In the genomic region with DNA sequence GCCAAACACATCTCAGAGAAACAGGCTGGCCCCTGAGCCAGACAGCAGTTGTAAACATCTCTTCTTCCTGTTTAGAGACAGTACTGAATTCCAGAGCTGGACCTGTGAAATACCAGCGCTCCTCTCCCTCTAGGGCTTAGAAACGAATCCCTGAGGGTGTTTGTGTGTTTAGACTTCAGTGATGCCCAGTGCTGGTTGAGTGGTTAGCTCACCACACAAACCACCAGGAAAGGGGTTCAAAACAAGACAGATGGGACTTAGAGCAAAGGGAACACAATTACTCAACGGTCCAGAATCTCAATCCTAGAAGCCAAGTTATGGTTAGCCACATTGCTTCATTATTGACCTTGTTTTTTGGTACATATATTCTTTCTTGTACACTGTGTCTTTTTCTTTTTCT, we compare ENCODE assay signal across 1 cellular context.
A peak's percentile ranks its signal among the peaks of the same experiment; 100 is the strongest.
TF ChIP-seq lines count a peak whose summit lies in the region.

No MANE protein-coding gene starts in this region.

TF ChIP-seq in GM12878, 131 proteins besides CTCF, POLR2A, EP300 and RAD21 (continued from another document):
- TF ChIP-seq, protein P1, sequence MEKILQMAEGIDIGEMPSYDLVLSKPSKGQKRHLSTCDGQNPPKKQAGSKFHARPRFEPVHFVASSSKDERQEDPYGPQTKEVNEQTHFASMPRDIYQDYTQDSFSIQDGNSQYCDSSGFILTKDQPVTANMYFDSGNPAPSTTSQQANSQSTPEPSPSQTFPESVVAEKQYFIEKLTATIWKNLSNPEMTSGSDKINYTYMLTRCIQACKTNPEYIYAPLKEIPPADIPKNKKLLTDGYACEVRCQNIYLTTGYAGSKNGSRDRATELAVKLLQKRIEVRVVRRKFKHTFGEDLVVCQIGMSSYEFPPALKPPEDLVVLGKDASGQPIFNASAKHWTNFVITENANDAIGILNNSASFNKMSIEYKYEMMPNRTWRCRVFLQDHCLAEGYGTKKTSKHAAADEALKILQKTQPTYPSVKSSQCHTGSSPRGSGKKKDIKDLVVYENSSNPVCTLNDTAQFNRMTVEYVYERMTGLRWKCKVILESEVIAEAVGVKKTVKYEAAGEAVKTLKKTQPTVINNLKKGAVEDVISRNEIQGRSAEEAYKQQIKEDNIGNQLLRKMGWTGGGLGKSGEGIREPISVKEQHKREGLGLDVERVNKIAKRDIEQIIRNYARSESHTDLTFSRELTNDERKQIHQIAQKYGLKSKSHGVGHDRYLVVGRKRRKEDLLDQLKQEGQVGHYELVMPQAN (conservative IDR thresholded peaks at IDR 0.05) = no peak
- TF ChIP-seq SMARCA5 (IDR thresholded peaks at IDR 0.05) = no peak
- TF ChIP-seq, protein P2, sequence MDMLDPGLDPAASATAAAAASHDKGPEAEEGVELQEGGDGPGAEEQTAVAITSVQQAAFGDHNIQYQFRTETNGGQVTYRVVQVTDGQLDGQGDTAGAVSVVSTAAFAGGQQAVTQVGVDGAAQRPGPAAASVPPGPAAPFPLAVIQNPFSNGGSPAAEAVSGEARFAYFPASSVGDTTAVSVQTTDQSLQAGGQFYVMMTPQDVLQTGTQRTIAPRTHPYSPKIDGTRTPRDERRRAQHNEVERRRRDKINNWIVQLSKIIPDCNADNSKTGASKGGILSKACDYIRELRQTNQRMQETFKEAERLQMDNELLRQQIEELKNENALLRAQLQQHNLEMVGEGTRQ (IDR thresholded peaks at IDR 0.05; ENCODE audit: borderline replicate concordance, low read depth, low read length) = no peak
- TF ChIP-seq CBX3 (IDR thresholded peaks at IDR 0.05; ENCODE audit: borderline replicate concordance, low read depth) = no peak
- peak; percentile 28; the same call in 1 of the 2 replicates for TF ChIP-seq CREB1 (IDR thresholded peaks at IDR 0.05; ENCODE audit: low read depth)
- peak; percentile 71; the same call in 1 of the 2 replicates for TF ChIP-seq MTA3 (IDR thresholded peaks at IDR 0.05; ENCODE audit: borderline replicate concordance, low read length)
- peak; percentile 84 for TF ChIP-seq CBFB (IDR thresholded peaks at IDR 0.05; ENCODE audit: low read depth)
- TF ChIP-seq HCFC1 (IDR thresholded peaks at IDR 0.05; ENCODE audit: low read length) = no peak
- TF ChIP-seq SUZ12 (IDR thresholded peaks at IDR 0.05; ENCODE audit: unreplicated experiment) = no peak
- no peak for TF ChIP-seq PAX8 (IDR thresholded peaks at IDR 0.05)
- no peak for TF ChIP-seq SPI1 (IDR thresholded peaks at IDR 0.05; ENCODE audit: borderline replicate concordance, insufficient read depth, low read depth, low read length)
- TF ChIP-seq, protein P3, sequence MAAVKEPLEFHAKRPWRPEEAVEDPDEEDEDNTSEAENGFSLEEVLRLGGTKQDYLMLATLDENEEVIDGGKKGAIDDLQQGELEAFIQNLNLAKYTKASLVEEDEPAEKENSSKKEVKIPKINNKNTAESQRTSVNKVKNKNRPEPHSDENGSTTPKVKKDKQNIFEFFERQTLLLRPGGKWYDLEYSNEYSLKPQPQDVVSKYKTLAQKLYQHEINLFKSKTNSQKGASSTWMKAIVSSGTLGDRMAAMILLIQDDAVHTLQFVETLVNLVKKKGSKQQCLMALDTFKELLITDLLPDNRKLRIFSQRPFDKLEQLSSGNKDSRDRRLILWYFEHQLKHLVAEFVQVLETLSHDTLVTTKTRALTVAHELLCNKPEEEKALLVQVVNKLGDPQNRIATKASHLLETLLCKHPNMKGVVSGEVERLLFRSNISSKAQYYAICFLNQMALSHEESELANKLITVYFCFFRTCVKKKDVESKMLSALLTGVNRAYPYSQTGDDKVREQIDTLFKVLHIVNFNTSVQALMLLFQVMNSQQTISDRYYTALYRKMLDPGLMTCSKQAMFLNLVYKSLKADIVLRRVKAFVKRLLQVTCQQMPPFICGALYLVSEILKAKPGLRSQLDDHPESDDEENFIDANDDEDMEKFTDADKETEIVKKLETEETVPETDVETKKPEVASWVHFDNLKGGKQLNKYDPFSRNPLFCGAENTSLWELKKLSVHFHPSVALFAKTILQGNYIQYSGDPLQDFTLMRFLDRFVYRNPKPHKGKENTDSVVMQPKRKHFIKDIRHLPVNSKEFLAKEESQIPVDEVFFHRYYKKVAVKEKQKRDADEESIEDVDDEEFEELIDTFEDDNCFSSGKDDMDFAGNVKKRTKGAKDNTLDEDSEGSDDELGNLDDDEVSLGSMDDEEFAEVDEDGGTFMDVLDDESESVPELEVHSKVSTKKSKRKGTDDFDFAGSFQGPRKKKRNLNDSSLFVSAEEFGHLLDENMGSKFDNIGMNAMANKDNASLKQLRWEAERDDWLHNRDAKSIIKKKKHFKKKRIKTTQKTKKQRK (IDR thresholded peaks at IDR 0.05; ENCODE audit: low read depth, low read length) = no peak
- no peak for TF ChIP-seq LARP7 (IDR thresholded peaks at IDR 0.05)
- TF ChIP-seq ZNF384 (IDR thresholded peaks at IDR 0.05; ENCODE audit: borderline replicate concordance, low read depth, low read length) = no peak
- no peak for TF ChIP-seq ZNF274 (IDR thresholded peaks at IDR 0.05; ENCODE audit: insufficient read depth, insufficient read length)
- TF ChIP-seq ASH2L (IDR thresholded peaks at IDR 0.05; ENCODE audit: borderline replicate concordance, low read depth) = no peak
- TF ChIP-seq PAX5 (IDR thresholded peaks at IDR 0.05; ENCODE audit: borderline replicate concordance, low read depth, low read length) = peak; percentile 67; the same call in 1 of the 2 replicates
- no peak for TF ChIP-seq MXI1 (IDR thresholded peaks at IDR 0.05; ENCODE audit: low read depth, low read length)
- TF ChIP-seq, protein P4, sequence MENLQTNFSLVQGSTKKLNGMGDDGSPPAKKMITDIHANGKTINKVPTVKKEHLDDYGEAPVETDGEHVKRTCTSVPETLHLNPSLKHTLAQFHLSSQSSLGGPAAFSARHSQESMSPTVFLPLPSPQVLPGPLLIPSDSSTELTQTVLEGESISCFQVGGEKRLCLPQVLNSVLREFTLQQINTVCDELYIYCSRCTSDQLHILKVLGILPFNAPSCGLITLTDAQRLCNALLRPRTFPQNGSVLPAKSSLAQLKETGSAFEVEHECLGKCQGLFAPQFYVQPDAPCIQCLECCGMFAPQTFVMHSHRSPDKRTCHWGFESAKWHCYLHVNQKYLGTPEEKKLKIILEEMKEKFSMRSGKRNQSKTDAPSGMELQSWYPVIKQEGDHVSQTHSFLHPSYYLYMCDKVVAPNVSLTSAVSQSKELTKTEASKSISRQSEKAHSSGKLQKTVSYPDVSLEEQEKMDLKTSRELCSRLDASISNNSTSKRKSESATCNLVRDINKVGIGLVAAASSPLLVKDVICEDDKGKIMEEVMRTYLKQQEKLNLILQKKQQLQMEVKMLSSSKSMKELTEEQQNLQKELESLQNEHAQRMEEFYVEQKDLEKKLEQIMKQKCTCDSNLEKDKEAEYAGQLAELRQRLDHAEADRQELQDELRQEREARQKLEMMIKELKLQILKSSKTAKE (IDR thresholded peaks at IDR 0.05; ENCODE audit: low read depth, poor library complexity, severe bottlenecking) = peak; percentile 24
- no peak for TF ChIP-seq CHD1 (IDR thresholded peaks at IDR 0.05; ENCODE audit: low read depth, low read length)
- TF ChIP-seq CEBPB (IDR thresholded peaks at IDR 0.05; ENCODE audit: borderline replicate concordance in 1 of 2, low read depth in 2 of 2, low read length in 2 of 2) = peak in 1 of 2 experiments; percentile 71; a peak in 1 of 4 replicates
- TF ChIP-seq, protein P5, sequence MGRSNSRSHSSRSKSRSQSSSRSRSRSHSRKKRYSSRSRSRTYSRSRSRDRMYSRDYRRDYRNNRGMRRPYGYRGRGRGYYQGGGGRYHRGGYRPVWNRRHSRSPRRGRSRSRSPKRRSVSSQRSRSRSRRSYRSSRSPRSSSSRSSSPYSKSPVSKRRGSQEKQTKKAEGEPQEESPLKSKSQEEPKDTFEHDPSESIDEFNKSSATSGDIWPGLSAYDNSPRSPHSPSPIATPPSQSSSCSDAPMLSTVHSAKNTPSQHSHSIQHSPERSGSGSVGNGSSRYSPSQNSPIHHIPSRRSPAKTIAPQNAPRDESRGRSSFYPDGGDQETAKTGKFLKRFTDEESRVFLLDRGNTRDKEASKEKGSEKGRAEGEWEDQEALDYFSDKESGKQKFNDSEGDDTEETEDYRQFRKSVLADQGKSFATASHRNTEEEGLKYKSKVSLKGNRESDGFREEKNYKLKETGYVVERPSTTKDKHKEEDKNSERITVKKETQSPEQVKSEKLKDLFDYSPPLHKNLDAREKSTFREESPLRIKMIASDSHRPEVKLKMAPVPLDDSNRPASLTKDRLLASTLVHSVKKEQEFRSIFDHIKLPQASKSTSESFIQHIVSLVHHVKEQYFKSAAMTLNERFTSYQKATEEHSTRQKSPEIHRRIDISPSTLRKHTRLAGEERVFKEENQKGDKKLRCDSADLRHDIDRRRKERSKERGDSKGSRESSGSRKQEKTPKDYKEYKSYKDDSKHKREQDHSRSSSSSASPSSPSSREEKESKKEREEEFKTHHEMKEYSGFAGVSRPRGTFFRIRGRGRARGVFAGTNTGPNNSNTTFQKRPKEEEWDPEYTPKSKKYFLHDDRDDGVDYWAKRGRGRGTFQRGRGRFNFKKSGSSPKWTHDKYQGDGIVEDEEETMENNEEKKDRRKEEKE (IDR thresholded peaks at IDR 0.05) = no peak
- TF ChIP-seq FOXM1 (IDR thresholded peaks at IDR 0.05; ENCODE audit: low read depth, low read length) = peak; percentile 66; the same call in 1 of the 2 replicates
- TF ChIP-seq, protein P6, sequence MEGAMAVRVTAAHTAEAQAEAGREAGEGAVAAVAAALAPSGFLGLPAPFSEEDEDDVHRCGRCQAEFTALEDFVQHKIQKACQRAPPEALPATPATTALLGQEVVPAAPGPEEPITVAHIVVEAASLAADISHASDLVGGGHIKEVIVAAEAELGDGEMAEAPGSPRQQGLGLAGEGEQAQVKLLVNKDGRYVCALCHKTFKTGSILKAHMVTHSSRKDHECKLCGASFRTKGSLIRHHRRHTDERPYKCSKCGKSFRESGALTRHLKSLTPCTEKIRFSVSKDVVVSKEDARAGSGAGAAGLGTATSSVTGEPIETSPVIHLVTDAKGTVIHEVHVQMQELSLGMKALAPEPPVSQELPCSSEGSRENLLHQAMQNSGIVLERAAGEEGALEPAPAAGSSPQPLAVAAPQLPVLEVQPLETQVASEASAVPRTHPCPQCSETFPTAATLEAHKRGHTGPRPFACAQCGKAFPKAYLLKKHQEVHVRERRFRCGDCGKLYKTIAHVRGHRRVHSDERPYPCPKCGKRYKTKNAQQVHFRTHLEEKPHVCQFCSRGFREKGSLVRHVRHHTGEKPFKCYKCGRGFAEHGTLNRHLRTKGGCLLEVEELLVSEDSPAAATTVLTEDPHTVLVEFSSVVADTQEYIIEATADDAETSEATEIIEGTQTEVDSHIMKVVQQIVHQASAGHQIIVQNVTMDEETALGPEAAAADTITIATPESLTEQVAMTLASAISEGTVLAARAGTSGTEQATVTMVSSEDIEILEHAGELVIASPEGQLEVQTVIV (IDR thresholded peaks at IDR 0.05; ENCODE audit: borderline replicate concordance, partially characterized antibody) = no peak
- no peak for TF ChIP-seq PML (IDR thresholded peaks at IDR 0.05; ENCODE audit: low read length)
- no peak for TF ChIP-seq ZNF207 (IDR thresholded peaks at IDR 0.05; ENCODE audit: borderline replicate concordance)
- TF ChIP-seq NR2C2 (IDR thresholded peaks at IDR 0.05; ENCODE audit: borderline replicate concordance, control insufficient read depth, insufficient read length, low read depth) = no peak
- no peak for TF ChIP-seq ZZZ3 (IDR thresholded peaks at IDR 0.05; ENCODE audit: control insufficient read depth, insufficient read length, low read depth)
- TF ChIP-seq SMAD5 (IDR thresholded peaks at IDR 0.05; ENCODE audit: low read depth) = no peak
- peak; percentile 31; the same call in 1 of the 2 replicates for TF ChIP-seq CREM (IDR thresholded peaks at IDR 0.05; ENCODE audit: low read depth)
- no peak for TF ChIP-seq HDAC2 (IDR thresholded peaks at IDR 0.05)
